In the genomic region with DNA sequence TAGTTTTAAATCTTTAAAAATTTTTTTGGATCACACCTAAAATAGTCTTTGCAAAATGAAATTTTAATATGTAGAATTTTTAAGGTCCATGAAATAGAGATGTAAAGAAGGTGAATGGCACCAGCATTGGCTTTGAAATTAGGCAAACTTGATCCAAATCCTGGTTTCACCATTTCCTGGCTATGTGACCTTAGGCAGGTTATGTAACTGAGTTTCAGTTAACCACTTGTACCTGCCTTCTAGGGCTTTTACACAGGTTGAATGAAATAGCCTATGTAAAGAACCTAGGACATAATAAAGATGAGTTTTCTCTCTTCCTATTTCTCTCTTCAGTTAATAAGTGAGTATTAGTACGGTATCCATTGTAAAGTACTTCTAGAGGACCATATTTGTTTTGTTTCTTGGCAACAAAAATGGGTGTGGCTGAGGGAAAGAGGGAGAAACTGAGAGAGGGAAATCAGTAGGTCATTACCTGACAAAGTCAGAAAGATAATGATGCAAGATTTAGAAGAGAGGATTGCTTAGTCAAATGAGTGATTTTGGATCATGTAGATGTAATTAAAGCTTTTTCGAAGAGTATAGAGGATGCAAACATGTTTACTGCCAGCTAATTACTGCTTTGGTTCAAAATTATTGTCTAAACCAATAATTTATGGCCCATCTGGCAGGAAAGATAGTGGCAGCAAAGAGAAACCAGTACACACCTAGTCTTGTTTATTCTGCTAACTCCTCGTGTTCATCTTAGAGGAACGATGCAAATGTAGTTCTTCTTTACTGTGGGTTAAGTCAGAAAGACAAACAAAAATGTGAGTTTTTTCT, we compare ENCODE assay signal across 14 cellular contexts.
DNase-seq lines count a peak whose midpoint lies in the region; ATAC-seq, FAIRE-seq and TF ChIP-seq lines count a peak whose summit lies in the region.
"Had no signal": no experiment of that assay in that cellular context is flagged by ENCODE, and none has a peak within 500 bp of the region (broad histone marks: within the 10 kb centered on the region; RNA-seq: fewer than 3 reads in every experiment).

No MANE protein-coding gene starts in this region.

- no peaks in the 10 kb centered on the region for H3K27me3 ChIP-seq in neutrophil
- H3K27me3 ChIP-seq: upper lobe of right lung had no signal

- H3K27ac Mint-ChIP-seq in MCF 10A (ENCODE audit: low read depth, unreplicated experiment), result peak overlapping the region; percentile 46

- TF ChIP-seq CTCF in MCF 10A (IDR thresholded peaks at IDR 0.05; ENCODE audit: unreplicated experiment), result no peak
- TF ChIP-seq CTCF in neutrophil (IDR thresholded peaks at IDR 0.05), result no peak

- no peaks in the 10 kb centered on the region for H3K36me3 ChIP-seq in neutrophil
- H3K36me3 ChIP-seq: upper lobe of right lung had no signal

- H3K4me3 ChIP-seq in neutrophil (ENCODE audit: low read depth in 1 of 2, low read length in 1 of 2), result no peak overlapping the region
- H3K4me3 ChIP-seq: upper lobe of right lung had no signal

- no peaks in the 10 kb centered on the region for H3K9me3 Mint-ChIP-seq in MCF 10A (ENCODE audit: unreplicated experiment)

- H3K4me3 Mint-ChIP-seq in MCF 10A (ENCODE audit: unreplicated experiment), result no peak overlapping the region

- FAIRE-seq in GM19239 (lab: Jason Lieb, UNC), result peak; percentile 60

- no TSS peak for BruUV-seq in MCF 10A (replicated peaks; lab: Mats Ljungman, UMichigan)

- CTCF ChIA-PET in MCF 10A (lab: Yijun Ruan, JAX), result interaction anchor here (1.1 kb wide), 1 partner anchor 62 kb away, joined by 3 read pairs; no protein-coding TSS in a partner anchor

- no peak for ATAC-seq in GM21786 (IDR thresholded peaks at IDR 0.05; ENCODE audit: unreplicated experiment)
- ATAC-seq: SK-N-SH treated with all-trans-retinoic acid at 6 μM for 48 hours had no signal

- H3K4me1 Mint-ChIP-seq in MCF 10A (ENCODE audit: insufficient read depth, unreplicated experiment), result peaks cover 20% of the 10 kb centered on the region

- H3K9me3 ChIP-seq in neutrophil, result no peaks in the 10 kb centered on the region
- H3K9me3 ChIP-seq: upper lobe of right lung had no signal

- intact Hi-C loops in MCF 10A (cut with micrococcal nuclease), result no loop called here

- H3K27me3 Mint-ChIP-seq in MCF 10A (ENCODE audit: insufficient read depth, unreplicated experiment), result no peaks in the 10 kb centered on the region

- peak overlapping the region; percentile 61 for H3K27ac ChIP-seq in neutrophil
- H3K27ac ChIP-seq: upper lobe of right lung had no signal

- no peaks in the 10 kb centered on the region for H3K36me3 Mint-ChIP-seq in MCF 10A (ENCODE audit: insufficient read depth, unreplicated experiment)

- POLR2A ChIA-PET in MCF 10A (lab: Yijun Ruan, JAX), result no interaction called here

- H3K4me1 ChIP-seq in neutrophil (ENCODE audit: control insufficient read depth in 1 of 2, insufficient read depth in 1 of 2, low read depth in 1 of 2, low read length in 1 of 2), result peaks cover 23 to 33% of the 10 kb centered on the region in 2 experiments

- DNase-seq in GM19239 (ENCODE audit: insufficient read length, low spot score), result no peak
- peak; percentile 56 for DNase-seq in NCI-H1105 (lab: John Stamatoyannopoulos, UW)
- DNase-seq in MCF 10A (ENCODE audit: unreplicated experiment), result peak; percentile 52
- DNase-seq in NCI-H446 treated with DMSO at 0.1 percent for 48 hours (lab: John Stamatoyannopoulos, UW), result no peak
- DNase-seq in HuH-7 (ENCODE audit: low spot score), result no peak
- DNase-seq in activated CD4-positive, alpha-beta T cell treated with anti-CD3 and anti-CD28 coated beads for 48 hours, result no peak
- DNase-seq: activated CD4-positive, alpha-beta T cell treated with anti-CD3 and anti-CD28 coated beads for 4 hours; activated naive CD4-positive, alpha-beta T cell treated with Interleukin-2 at 50 U/mL for 16 hours; cortex of kidney; KG1; upper lobe of right lung had no signal

Comparison
In these comparisons a context has a peak if more than half of its experiments do, and no peak if none do; other contexts are left out.
1. DNase-seq: peak in NCI-H1105 (single experiment) and MCF 10A (single experiment); none in GM19239 (single experiment), NCI-H446 treated with DMSO at 0.1 percent for 48 hours (single experiment), HuH-7 (single experiment) and activated CD4-positive, alpha-beta T cell treated with anti-CD3 and anti-CD28 coated beads for 48 hours (single experiment).